Comparison of ENCODE assay signal across 9 cellular contexts in genomic region chr1:38997034-38997900, GRCh38. TPM values are rescaled to one million over a fixed set of nuclear protein-coding genes. Genes with fewer than 3 reads are reported as not detected.
DNase-seq lines count a peak whose midpoint lies in the region; ATAC-seq lines count a peak whose summit lies in the region.
"Had no signal": no experiment of that assay in that cellular context is flagged by ENCODE, and none has a peak within 500 bp of the region (broad histone marks: within the 10 kb centered on the region; RNA-seq: fewer than 3 reads in every experiment).

No MANE protein-coding gene starts in this region.

- H3K36me3 ChIP-seq in iPS-20b (ENCODE audit: insufficient read depth, low read depth, low read length) (peaks cover 100% of the 10 kb centered on the region), H7 (replicated peaks; ENCODE audit: control insufficient read depth, insufficient read depth, low read length) (peaks cover 25% of the 10 kb centered on the region)

- no peak overlapping the region for H3K9ac ChIP-seq in iPS-20b (ENCODE audit: low read depth, low read length)

- H3K27ac ChIP-seq in iPS-20b (ENCODE audit: low read length), result no peak overlapping the region
- H3K27ac ChIP-seq in substantia nigra (ENCODE audit: low read depth, low read length, poor library complexity, severe bottlenecking), result peak overlapping the region; percentile 77
- H3K27ac ChIP-seq: neutrophil had no signal

- no peaks in the 10 kb centered on the region for H3K9me3 ChIP-seq in iPS-20b (ENCODE audit: insufficient read depth, low read depth, low read length)
- H3K9me3 ChIP-seq: neutrophil had no signal

- peak overlapping the region; percentile 60 for H3K4me3 Mint-ChIP-seq in activated T-cell treated with anti-CD3 and anti-CD28 coated beads, Interleukin-2, amount 50 U/mL, for 4 hours
- H3K4me3 Mint-ChIP-seq in activated T-helper 17 cell treated with anti-CD3 and anti-CD28 coated beads, Interleukin-2, amount 50 U/mL, for 72 hours, result peak overlapping the region; percentile 76

- peak in 1 of 2 donors; percentile 19 for ATAC-seq in activated T-cell treated with anti-CD3 and anti-CD28 coated beads, Interleukin-2, amount 50 U/mL, for 4 hours
- ATAC-seq in activated T-helper 17 cell treated with anti-CD3 and anti-CD28 coated beads, Interleukin-2, amount 50 U/mL, for 72 hours (replicated peaks), result peak; percentile 33
- no peak for ATAC-seq in HG03521 (IDR thresholded peaks at IDR 0.05; ENCODE audit: unreplicated experiment)

- H3K27me3 ChIP-seq in iPS-20b (ENCODE audit: insufficient read depth, low read length) (no peaks in the 10 kb centered on the region), H7 (ENCODE audit: control insufficient read depth, insufficient read depth, low read length) (no peaks in the 10 kb centered on the region)
- H3K27me3 ChIP-seq: neutrophil had no signal

- DNase-seq in activated T-cell treated with anti-CD3 and anti-CD28 coated beads, Interleukin-2, amount 50 U/mL, for 4 hours, result no peak
- no peak for DNase-seq in activated T-cell treated with anti-CD3 and anti-CD28 coated beads, Interleukin-2, amount 50 U/mL, for 48 hours
- DNase-seq in substantia nigra (lab: John Stamatoyannopoulos, UW) (peak in 4 of 49 donors; percentile 1 to 10 (median 8)), H7 (no peak), H4 (ENCODE audit: low spot score) (no peak)

- peaks cover 44% of the 10 kb centered on the region for H3K36me3 Mint-ChIP-seq in activated T-cell treated with anti-CD3 and anti-CD28 coated beads, Interleukin-2, amount 50 U/mL, for 4 hours (ENCODE audit: insufficient read depth)
- peaks cover 100% of the 10 kb centered on the region for H3K36me3 Mint-ChIP-seq in activated T-helper 17 cell treated with anti-CD3 and anti-CD28 coated beads, Interleukin-2, amount 50 U/mL, for 72 hours (ENCODE audit: low read depth)

- peak overlapping the region; percentile 88 for H3K27ac Mint-ChIP-seq in activated T-helper 17 cell treated with anti-CD3 and anti-CD28 coated beads, Interleukin-2, amount 50 U/mL, for 72 hours

- H3K4me3 ChIP-seq in iPS-20b (ENCODE audit: low read length), result peak overlapping the region; percentile 14; the same call in 1 of the 2 replicates
- no peak overlapping the region for H3K4me3 ChIP-seq in H7 (ENCODE audit: insufficient read depth, low read depth, low read length)

- H3K9me3 Mint-ChIP-seq in activated T-cell treated with anti-CD3 and anti-CD28 coated beads, Interleukin-2, amount 50 U/mL, for 4 hours, result no peaks in the 10 kb centered on the region
- no peaks in the 10 kb centered on the region for H3K9me3 Mint-ChIP-seq in activated T-helper 17 cell treated with anti-CD3 and anti-CD28 coated beads, Interleukin-2, amount 50 U/mL, for 72 hours

- peaks cover 42% of the 10 kb centered on the region; the same call in 1 of the 2 replicates for H3K4me1 ChIP-seq in iPS-20b (ENCODE audit: insufficient read depth, low read length)

- peaks cover 70% of the 10 kb centered on the region for H3K4me1 Mint-ChIP-seq in activated T-cell treated with anti-CD3 and anti-CD28 coated beads, Interleukin-2, amount 50 U/mL, for 4 hours (ENCODE audit: low read depth)
- H3K4me1 Mint-ChIP-seq in activated T-helper 17 cell treated with anti-CD3 and anti-CD28 coated beads, Interleukin-2, amount 50 U/mL, for 72 hours, result peaks cover 45% of the 10 kb centered on the region

- no peaks in the 10 kb centered on the region for H3K27me3 Mint-ChIP-seq in activated T-cell treated with anti-CD3 and anti-CD28 coated beads, Interleukin-2, amount 50 U/mL, for 4 hours (ENCODE audit: low read depth)
- H3K27me3 Mint-ChIP-seq in activated T-helper 17 cell treated with anti-CD3 and anti-CD28 coated beads, Interleukin-2, amount 50 U/mL, for 72 hours, result no peaks in the 10 kb centered on the region

RNA-seq across cellular contexts. Expression of gene AKIRIN1, which starts 6.2 kb away (rescaled TPM):
- 100 to 1,000 TPM in 1 of 3 donors, 10 to 100 TPM in 2; 89.5 to 108 (median 97.3) TPM for total RNA-seq in activated T-cell treated with anti-CD3 and anti-CD28 coated beads, Interleukin-2, amount 50 U/mL, for 4 hours
- total RNA-seq in activated T-helper 17 cell treated with anti-CD3 and anti-CD28 coated beads, Interleukin-2, amount 50 U/mL, for 72 hours, result 10 to 100 TPM; 52.2 to 54.1 TPM
- 268 and 318 TPM in 2 replicates for total RNA-seq in H7 (2014; rRNA removed; shearing (Covaris generic))
- total RNA-seq in H4 (2014; rRNA removed; shearing (Covaris generic)), result 35.3 and 36.3 TPM in 2 replicates

RNA-seq across cellular contexts. Expression of gene NDUFS5, which starts 28.9 kb away (rescaled TPM):
- 100 to 1,000 TPM; 161 to 226 (median 205) TPM for total RNA-seq in activated T-cell treated with anti-CD3 and anti-CD28 coated beads, Interleukin-2, amount 50 U/mL, for 4 hours
- total RNA-seq in activated T-helper 17 cell treated with anti-CD3 and anti-CD28 coated beads, Interleukin-2, amount 50 U/mL, for 72 hours, result 100 to 1,000 TPM; 114 to 199 TPM
- total RNA-seq in H7 (2014; rRNA removed; shearing (Covaris generic)), result 677 and 731 TPM in 2 replicates
- total RNA-seq in H4 (2014; rRNA removed; shearing (Covaris generic)), result 850 and 1,035 TPM in 2 replicates

RNA-seq across cellular contexts. Expression of gene RHBDL2, which starts 55.6 kb away (rescaled TPM):
- not detected for total RNA-seq in activated T-cell treated with anti-CD3 and anti-CD28 coated beads, Interleukin-2, amount 50 U/mL, for 4 hours
- not detected for total RNA-seq in activated T-helper 17 cell treated with anti-CD3 and anti-CD28 coated beads, Interleukin-2, amount 50 U/mL, for 72 hours
- 0.03 and 1.2 TPM in 2 replicates for total RNA-seq in H7 (2014; rRNA removed; shearing (Covaris generic))
- total RNA-seq in H4 (2014; rRNA removed; shearing (Covaris generic)), result not detected in 2 replicates
